Comparison of ENCODE assay signal across 8 cellular contexts in the genomic region with DNA sequence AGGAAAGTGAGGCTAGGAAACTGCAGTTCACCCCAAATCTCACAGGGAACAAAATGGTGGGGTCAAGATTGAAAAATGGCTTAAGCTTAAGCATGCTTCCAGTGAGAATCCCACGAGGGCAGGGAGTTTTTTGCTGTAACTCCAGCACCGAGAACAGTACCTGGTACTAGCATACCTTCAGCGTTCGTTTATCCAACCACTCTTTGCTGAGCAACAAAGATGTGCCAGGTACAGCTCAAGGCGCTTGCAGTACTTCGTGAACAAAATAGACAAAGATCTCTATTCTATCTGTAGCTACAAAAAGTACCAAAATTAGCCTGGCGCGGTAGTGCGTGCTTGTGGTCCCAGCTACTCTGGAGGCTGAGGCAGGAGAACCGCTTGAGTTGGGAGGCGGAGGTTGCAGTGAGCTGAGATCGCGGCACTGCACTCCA. TPM values are rescaled to one million over a fixed set of nuclear protein-coding genes. Genes with fewer than 3 reads are reported as not detected.
A peak's percentile ranks its signal among the peaks of the same experiment; 100 is the strongest.
DNase-seq lines count a peak whose midpoint lies in the region; ATAC-seq and TF ChIP-seq lines count a peak whose summit lies in the region.

No MANE protein-coding gene starts in this region.

- WGBS in HUES64: 78% methylated on average over 13 of the region's 13 CpGs

- H3K9ac ChIP-seq in HUES64 (ENCODE audit: low read depth, low read length): peak overlapping the region; percentile 90

- H3K27me3 Mint-ChIP-seq in activated naive CD8-positive, alpha-beta T cell treated with anti-CD3 and anti-CD28 coated beads for 36 hours: no peaks in the 10 kb centered on the region
- peaks cover 0 to 4% (median 2%) of the 10 kb centered on the region in 3 donors for H3K27me3 Mint-ChIP-seq in immature natural killer cell (ENCODE audit: low read depth in 3 of 3)
- H3K27me3 Mint-ChIP-seq in stimulated activated memory B cell treated with anti-CD40 and anti-IgM and Interleukin-4, amounts not matched to agents 10 μg/mL and 1 μg/mL and 100 μg/mL, for 72 hours: no peaks in the 10 kb centered on the region

- H3K27me3 ChIP-seq in HUES64 (ENCODE audit: insufficient read depth, low read length): no peaks in the 10 kb centered on the region

- no peaks in the 10 kb centered on the region for H3K36me3 ChIP-seq in HUES64 (ENCODE audit: insufficient read depth, low read length)

- H3K4me3 ChIP-seq in HUES64 (ENCODE audit: low read length): peak overlapping the region; percentile 94

- peak overlapping the region; percentile 97 for H3K27ac Mint-ChIP-seq in activated naive CD8-positive, alpha-beta T cell treated with anti-CD3 and anti-CD28 coated beads for 36 hours
- H3K27ac Mint-ChIP-seq in immature natural killer cell: peak overlapping the region; percentile 80 to 96 (median 92)
- H3K27ac Mint-ChIP-seq in stimulated activated memory B cell treated with anti-CD40 and anti-IgM and Interleukin-4, amounts not matched to agents 10 μg/mL and 1 μg/mL and 100 μg/mL, for 72 hours: peak overlapping the region; percentile 93

- H3K4me1 Mint-ChIP-seq in activated naive CD8-positive, alpha-beta T cell treated with anti-CD3 and anti-CD28 coated beads for 36 hours: peaks cover 64% of the 10 kb centered on the region
- H3K4me1 Mint-ChIP-seq in immature natural killer cell: peaks cover 30 to 36% of the 10 kb centered on the region in 2 donors
- peaks cover 33% of the 10 kb centered on the region for H3K4me1 Mint-ChIP-seq in stimulated activated memory B cell treated with anti-CD40 and anti-IgM and Interleukin-4, amounts not matched to agents 10 μg/mL and 1 μg/mL and 100 μg/mL, for 72 hours

- H3K9me3 ChIP-seq in HUES64 (ENCODE audit: insufficient read depth, low read depth, low read length): no peaks in the 10 kb centered on the region

- no peaks in the 10 kb centered on the region for H3K9me3 Mint-ChIP-seq in activated naive CD8-positive, alpha-beta T cell treated with anti-CD3 and anti-CD28 coated beads for 36 hours
- no peaks in the 10 kb centered on the region for H3K9me3 Mint-ChIP-seq in immature natural killer cell
- no peaks in the 10 kb centered on the region for H3K9me3 Mint-ChIP-seq in stimulated activated memory B cell treated with anti-CD40 and anti-IgM and Interleukin-4, amounts not matched to agents 10 μg/mL and 1 μg/mL and 100 μg/mL, for 72 hours

- no peak for ATAC-seq in stimulated activated memory B cell treated with anti-CD40 and anti-IgM and Interleukin-4, amounts not matched to agents 10 μg/mL and 1 μg/mL and 100 μg/mL, for 72 hours
- ATAC-seq in GM21528 (IDR thresholded peaks at IDR 0.05; ENCODE audit: low FRiP score, unreplicated experiment) (no peak), HG03135 (IDR thresholded peaks at IDR 0.05; ENCODE audit: unreplicated experiment) (no peak)

- H3K36me3 Mint-ChIP-seq in activated naive CD8-positive, alpha-beta T cell treated with anti-CD3 and anti-CD28 coated beads for 36 hours: peaks cover 7% of the 10 kb centered on the region
- no peaks in the 10 kb centered on the region for H3K36me3 Mint-ChIP-seq in immature natural killer cell
- H3K36me3 Mint-ChIP-seq in stimulated activated memory B cell treated with anti-CD40 and anti-IgM and Interleukin-4, amounts not matched to agents 10 μg/mL and 1 μg/mL and 100 μg/mL, for 72 hours: no peaks in the 10 kb centered on the region

- no peaks in the 10 kb centered on the region; the same call in 1 of the 2 replicates for H3K4me1 ChIP-seq in HUES64 (ENCODE audit: insufficient read depth, low read length)

- no peak for TF ChIP-seq CTCF in C4-2B (conservative IDR thresholded peaks at IDR 0.05)

- no peak for DNase-seq in activated naive CD8-positive, alpha-beta T cell treated with anti-CD3 and anti-CD28 coated beads for 36 hours
- DNase-seq in immature natural killer cell (peak in 1 of 3 donors; percentile 10), OCI-M1 (lab: John Stamatoyannopoulos, UW) (no peak)

- H3K27ac ChIP-seq in C4-2B (peak overlapping the region; percentile 82), HUES64 (ENCODE audit: low read depth, low read length) (peak overlapping the region; percentile 96)

- H3K4me3 Mint-ChIP-seq in activated naive CD8-positive, alpha-beta T cell treated with anti-CD3 and anti-CD28 coated beads for 36 hours: peak overlapping the region; percentile 98
- peak overlapping the region; percentile 92 to 97 (median 96) for H3K4me3 Mint-ChIP-seq in immature natural killer cell
- peak overlapping the region; percentile 97 for H3K4me3 Mint-ChIP-seq in stimulated activated memory B cell treated with anti-CD40 and anti-IgM and Interleukin-4, amounts not matched to agents 10 μg/mL and 1 μg/mL and 100 μg/mL, for 72 hours

RNA-seq across cellular contexts. Expression of a gene that starts 0.8 kb away (rescaled TPM):
- 26.3 TPM for polyA plus RNA-seq in HUES64 (2013, experiment 1 of 2)
- 27.4 TPM for polyA plus RNA-seq in HUES64 (2013, experiment 2 of 2)
- 10 to 100 TPM; 47.6 to 48.8 TPM for total RNA-seq in activated naive CD8-positive, alpha-beta T cell treated with anti-CD3 and anti-CD28 coated beads for 36 hours
- 10 to 100 TPM; 34.3 to 48.2 (median 46.9) TPM for polyA plus RNA-seq in immature natural killer cell

RNA-seq across cellular contexts. Expression of a gene that starts 10.0 kb away (rescaled TPM):
- 25.5 TPM for polyA plus RNA-seq in HUES64 (2013, experiment 1 of 2)
- 20.4 TPM for polyA plus RNA-seq in HUES64 (2013, experiment 2 of 2)
- total RNA-seq in activated naive CD8-positive, alpha-beta T cell treated with anti-CD3 and anti-CD28 coated beads for 36 hours: 10 to 100 TPM; 41.1 to 41.6 TPM
- polyA plus RNA-seq in immature natural killer cell: 10 to 100 TPM; 23.6 to 44.1 (median 28.2) TPM

RNA-seq across cellular contexts. Expression of a gene that starts 47.1 kb away (rescaled TPM):
- 5.9 TPM for polyA plus RNA-seq in HUES64 (2013, experiment 1 of 2)
- polyA plus RNA-seq in HUES64 (2013, experiment 2 of 2): 5.9 TPM
- 1 to 10 TPM; 7.0 to 7.3 TPM for total RNA-seq in activated naive CD8-positive, alpha-beta T cell treated with anti-CD3 and anti-CD28 coated beads for 36 hours
- polyA plus RNA-seq in immature natural killer cell: 1 to 10 TPM in 2 of 3 donors, under 1 TPM in 1; 0.46 to 4.2 (median 1.4) TPM

RNA-seq across cellular contexts. Expression of a gene that starts 50.8 kb away (rescaled TPM):
- polyA plus RNA-seq in HUES64 (2013, experiment 1 of 2): 258 TPM
- polyA plus RNA-seq in HUES64 (2013, experiment 2 of 2): 242 TPM
- 100 to 1,000 TPM; 242 TPM for total RNA-seq in activated naive CD8-positive, alpha-beta T cell treated with anti-CD3 and anti-CD28 coated beads for 36 hours
- polyA plus RNA-seq in immature natural killer cell: 100 to 1,000 TPM; 192 to 379 (median 292) TPM
